ENCODE assay signal across 1 cellular context in genomic region chr20:18566892-18567738, GRCh38.
TF ChIP-seq lines count a peak whose summit lies in the region.

A gene with protein sequence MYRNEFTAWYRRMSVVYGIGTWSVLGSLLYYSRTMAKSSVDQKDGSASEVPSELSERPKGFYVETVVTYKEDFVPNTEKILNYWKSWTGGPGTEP (plus strand): TSS chr20:18567432. CDS start chr20:18567479, 47 bp downstream.

TF ChIP-seq in HepG2, 621 proteins besides CTCF, POLR2A, EP300 and RAD21 (continued from another document and continues in another):
- no peak for TF ChIP-seq RNF219 (CRISPR knock-in tag; IDR thresholded peaks at IDR 0.05)
- TF ChIP-seq ZSCAN12 (CRISPR knock-in tag; IDR thresholded peaks at IDR 0.05) = peak; percentile 75
- TF ChIP-seq HNF1A (IDR thresholded peaks at IDR 0.05; ENCODE audit: low read depth) = peak; percentile 12; the same call in 1 of the 2 replicates
- peak; percentile 72; the same call in 1 of the 2 replicates for TF ChIP-seq HNF1A (CRISPR knock-in tag; IDR thresholded peaks at IDR 0.05; ENCODE audit: borderline replicate concordance)
- TF ChIP-seq NFATC3 (CRISPR knock-in tag; IDR thresholded peaks at IDR 0.05) = no peak; the same call in 1 of the 2 replicates
- no peak; the same call in none of the 2 replicates for TF ChIP-seq ZBTB42 (CRISPR knock-in tag; IDR thresholded peaks at IDR 0.05)
- TF ChIP-seq MTA1 (CRISPR knock-in tag; IDR thresholded peaks at IDR 0.05; ENCODE audit: borderline replicate concordance) = peak; percentile 86; the same call in 1 of the 2 replicates
- TF ChIP-seq FOXP1 (IDR thresholded peaks at IDR 0.05) = no peak
- no peak for TF ChIP-seq FOXP1 (CRISPR knock-in tag; IDR thresholded peaks at IDR 0.05)
- TF ChIP-seq ASH2L (IDR thresholded peaks at IDR 0.05; ENCODE audit: insufficient read length, low read depth, low read length) = peak; percentile 98
- TF ChIP-seq ZFP91 (CRISPR knock-in tag; IDR thresholded peaks at IDR 0.05; ENCODE audit: borderline replicate concordance) = peak; percentile 96
- TF ChIP-seq ZMYM3 (CRISPR knock-in tag; IDR thresholded peaks at IDR 0.05) = peak; percentile 74; the same call in 1 of the 2 replicates
- TF ChIP-seq, protein P1, sequence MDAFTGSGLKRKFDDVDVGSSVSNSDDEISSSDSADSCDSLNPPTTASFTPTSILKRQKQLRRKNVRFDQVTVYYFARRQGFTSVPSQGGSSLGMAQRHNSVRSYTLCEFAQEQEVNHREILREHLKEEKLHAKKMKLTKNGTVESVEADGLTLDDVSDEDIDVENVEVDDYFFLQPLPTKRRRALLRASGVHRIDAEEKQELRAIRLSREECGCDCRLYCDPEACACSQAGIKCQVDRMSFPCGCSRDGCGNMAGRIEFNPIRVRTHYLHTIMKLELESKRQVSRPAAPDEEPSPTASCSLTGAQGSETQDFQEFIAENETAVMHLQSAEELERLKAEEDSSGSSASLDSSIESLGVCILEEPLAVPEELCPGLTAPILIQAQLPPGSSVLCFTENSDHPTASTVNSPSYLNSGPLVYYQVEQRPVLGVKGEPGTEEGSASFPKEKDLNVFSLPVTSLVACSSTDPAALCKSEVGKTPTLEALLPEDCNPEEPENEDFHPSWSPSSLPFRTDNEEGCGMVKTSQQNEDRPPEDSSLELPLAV (CRISPR knock-in tag; conservative IDR thresholded peaks at IDR 0.05; ENCODE audit: low read depth) = no peak
- TF ChIP-seq ZGPAT (CRISPR knock-in tag; IDR thresholded peaks at IDR 0.05) = peak; percentile 99
- TF ChIP-seq ZNF674 (CRISPR knock-in tag; IDR thresholded peaks at IDR 0.05; ENCODE audit: low read depth) = no peak; the same call in 1 of the 2 replicates
- TF ChIP-seq ZNF790 (CRISPR knock-in tag; IDR thresholded peaks at IDR 0.05; ENCODE audit: borderline replicate concordance) = peak; percentile 70; the same call in 1 of the 2 replicates
- TF ChIP-seq RXRA (CRISPR knock-in tag; IDR thresholded peaks at IDR 0.05) = peak; percentile 86
- peak; percentile 20; the same call in 1 of the 2 replicates for TF ChIP-seq RFX5 (IDR thresholded peaks at IDR 0.05; ENCODE audit: low read depth, low read length)
- TF ChIP-seq ZFP90 (CRISPR knock-in tag; IDR thresholded peaks at IDR 0.05; ENCODE audit: borderline replicate concordance) = peak; percentile 92
- peak; percentile 97 for TF ChIP-seq ZMAT3 (CRISPR knock-in tag; conservative IDR thresholded peaks at IDR 0.05)
- TF ChIP-seq, protein P2, sequence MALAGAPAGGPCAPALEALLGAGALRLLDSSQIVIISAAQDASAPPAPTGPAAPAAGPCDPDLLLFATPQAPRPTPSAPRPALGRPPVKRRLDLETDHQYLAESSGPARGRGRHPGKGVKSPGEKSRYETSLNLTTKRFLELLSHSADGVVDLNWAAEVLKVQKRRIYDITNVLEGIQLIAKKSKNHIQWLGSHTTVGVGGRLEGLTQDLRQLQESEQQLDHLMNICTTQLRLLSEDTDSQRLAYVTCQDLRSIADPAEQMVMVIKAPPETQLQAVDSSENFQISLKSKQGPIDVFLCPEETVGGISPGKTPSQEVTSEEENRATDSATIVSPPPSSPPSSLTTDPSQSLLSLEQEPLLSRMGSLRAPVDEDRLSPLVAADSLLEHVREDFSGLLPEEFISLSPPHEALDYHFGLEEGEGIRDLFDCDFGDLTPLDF (CRISPR knock-in tag; IDR thresholded peaks at IDR 0.05) = peak; percentile 91
- peak; percentile 91 for TF ChIP-seq MYC (CRISPR knock-in tag; IDR thresholded peaks at IDR 0.05; ENCODE audit: borderline replicate concordance)
- no peak for TF ChIP-seq ZNF121 (CRISPR knock-in tag; IDR thresholded peaks at IDR 0.05)
- peak; percentile 80 for TF ChIP-seq CREB1 (IDR thresholded peaks at IDR 0.05)
- peak; percentile 91 for TF ChIP-seq CREB1 (CRISPR knock-in tag; IDR thresholded peaks at IDR 0.05)
- no peak for TF ChIP-seq ZNF17 (CRISPR knock-in tag; IDR thresholded peaks at IDR 0.05)
- TF ChIP-seq SP5 (CRISPR knock-in tag; IDR thresholded peaks at IDR 0.05; ENCODE audit: borderline replicate concordance, low read depth) = 0 out of 2 replicates have a peak, but pooled peaks have one; percentile 61
- peak; percentile 97 for TF ChIP-seq ZNF431 (CRISPR knock-in tag; IDR thresholded peaks at IDR 0.05; ENCODE audit: borderline replicate concordance, low read depth)
- TF ChIP-seq MAF1 (CRISPR knock-in tag; IDR thresholded peaks at IDR 0.05; ENCODE audit: borderline replicate concordance) = peak; percentile 94
- TF ChIP-seq ZNF83 (CRISPR knock-in tag; IDR thresholded peaks at IDR 0.05; ENCODE audit: borderline replicate concordance) = peak; percentile 78; the same call in 1 of the 2 replicates
- TF ChIP-seq ZNF746 (CRISPR knock-in tag; IDR thresholded peaks at IDR 0.05) = peak; percentile 53; the same call in 1 of the 2 replicates
- TF ChIP-seq HOXD1 (CRISPR knock-in tag; IDR thresholded peaks at IDR 0.05) = peak; percentile 34
- peak; percentile 66 for TF ChIP-seq CAMTA2 (CRISPR knock-in tag; IDR thresholded peaks at IDR 0.05; ENCODE audit: borderline replicate concordance)
- TF ChIP-seq ZFP36L1 (CRISPR knock-in tag; IDR thresholded peaks at IDR 0.05) = peak; percentile 2
- TF ChIP-seq FLYWCH1 (CRISPR knock-in tag; IDR thresholded peaks at IDR 0.05) = no peak
- TF ChIP-seq ZNF33A (CRISPR knock-in tag; IDR thresholded peaks at IDR 0.05; ENCODE audit: borderline replicate concordance) = no peak; the same call in 1 of the 2 replicates
- peak; percentile 96 for TF ChIP-seq ZNF704 (CRISPR knock-in tag; IDR thresholded peaks at IDR 0.05; ENCODE audit: borderline replicate concordance)
- TF ChIP-seq KDM2A (CRISPR knock-in tag; IDR thresholded peaks at IDR 0.05; ENCODE audit: borderline replicate concordance, low read depth) = peak; percentile 100
- TF ChIP-seq, protein P3, sequence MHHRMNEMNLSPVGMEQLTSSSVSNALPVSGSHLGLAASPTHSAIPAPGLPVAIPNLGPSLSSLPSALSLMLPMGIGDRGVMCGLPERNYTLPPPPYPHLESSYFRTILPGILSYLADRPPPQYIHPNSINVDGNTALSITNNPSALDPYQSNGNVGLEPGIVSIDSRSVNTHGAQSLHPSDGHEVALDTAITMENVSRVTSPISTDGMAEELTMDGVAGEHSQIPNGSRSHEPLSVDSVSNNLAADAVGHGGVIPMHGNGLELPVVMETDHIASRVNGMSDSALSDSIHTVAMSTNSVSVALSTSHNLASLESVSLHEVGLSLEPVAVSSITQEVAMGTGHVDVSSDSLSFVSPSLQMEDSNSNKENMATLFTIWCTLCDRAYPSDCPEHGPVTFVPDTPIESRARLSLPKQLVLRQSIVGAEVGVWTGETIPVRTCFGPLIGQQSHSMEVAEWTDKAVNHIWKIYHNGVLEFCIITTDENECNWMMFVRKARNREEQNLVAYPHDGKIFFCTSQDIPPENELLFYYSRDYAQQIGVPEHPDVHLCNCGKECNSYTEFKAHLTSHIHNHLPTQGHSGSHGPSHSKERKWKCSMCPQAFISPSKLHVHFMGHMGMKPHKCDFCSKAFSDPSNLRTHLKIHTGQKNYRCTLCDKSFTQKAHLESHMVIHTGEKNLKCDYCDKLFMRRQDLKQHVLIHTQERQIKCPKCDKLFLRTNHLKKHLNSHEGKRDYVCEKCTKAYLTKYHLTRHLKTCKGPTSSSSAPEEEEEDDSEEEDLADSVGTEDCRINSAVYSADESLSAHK (CRISPR knock-in tag; IDR thresholded peaks at IDR 0.05; ENCODE audit: borderline replicate concordance) = peak; percentile 81; the same call in 1 of the 2 replicates
- TF ChIP-seq ZBED4 (CRISPR knock-in tag; IDR thresholded peaks at IDR 0.05; ENCODE audit: borderline replicate concordance) = peak; percentile 90; the same call in 1 of the 2 replicates
